1 cellular context compared by ENCODE assay signal in the genomic region with DNA sequence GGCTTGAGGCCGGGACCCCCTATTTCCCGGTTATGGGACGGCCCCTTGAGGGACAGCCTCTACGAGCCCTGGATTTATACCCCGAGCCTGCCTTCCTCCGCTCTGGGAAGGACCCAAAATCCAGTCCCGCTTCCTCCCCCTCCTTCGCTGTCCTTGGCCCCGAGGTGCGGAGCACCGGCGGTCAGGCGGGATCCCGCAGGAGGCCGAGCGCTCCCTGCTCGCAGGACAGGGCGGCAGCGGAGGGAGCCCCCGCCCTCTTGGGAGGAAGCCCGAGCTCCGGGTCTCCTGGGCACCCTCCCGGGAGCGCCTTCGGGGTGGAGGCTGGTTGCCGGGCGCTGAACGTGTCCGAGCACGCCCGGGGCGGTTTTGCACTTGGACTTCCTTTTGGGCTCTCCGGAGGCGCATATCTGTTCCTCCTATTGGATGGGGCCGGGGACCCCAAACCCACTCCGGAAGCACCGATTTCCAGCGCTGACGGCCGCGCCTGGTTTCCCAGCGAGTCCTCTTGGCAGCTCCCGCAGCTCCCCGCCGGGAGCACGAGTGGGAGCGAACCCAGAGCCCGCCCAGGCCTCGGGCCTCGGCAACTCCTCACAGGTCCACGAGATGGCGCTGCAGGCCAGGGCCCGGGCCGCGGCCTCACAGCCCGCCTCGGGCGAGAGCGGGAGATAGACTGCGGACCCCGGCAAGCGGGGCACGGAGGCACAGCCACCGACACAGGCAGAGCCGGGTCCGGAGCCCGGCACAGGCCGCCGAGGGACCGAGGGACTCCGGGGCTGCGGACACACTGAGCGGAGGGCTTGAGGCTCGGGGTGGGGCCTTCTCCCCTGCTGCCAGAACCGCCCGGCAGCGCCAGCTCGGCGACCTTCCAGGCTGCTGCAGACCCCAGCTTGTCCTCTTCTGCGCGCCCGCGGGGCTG.
TF ChIP-seq lines count a peak whose summit lies in the region.

No MANE protein-coding gene starts in this region.

TF ChIP-seq in GM12878, 131 proteins besides CTCF, POLR2A, EP300 and RAD21 (continued from another document and continues in another):
- TF ChIP-seq, protein P1, sequence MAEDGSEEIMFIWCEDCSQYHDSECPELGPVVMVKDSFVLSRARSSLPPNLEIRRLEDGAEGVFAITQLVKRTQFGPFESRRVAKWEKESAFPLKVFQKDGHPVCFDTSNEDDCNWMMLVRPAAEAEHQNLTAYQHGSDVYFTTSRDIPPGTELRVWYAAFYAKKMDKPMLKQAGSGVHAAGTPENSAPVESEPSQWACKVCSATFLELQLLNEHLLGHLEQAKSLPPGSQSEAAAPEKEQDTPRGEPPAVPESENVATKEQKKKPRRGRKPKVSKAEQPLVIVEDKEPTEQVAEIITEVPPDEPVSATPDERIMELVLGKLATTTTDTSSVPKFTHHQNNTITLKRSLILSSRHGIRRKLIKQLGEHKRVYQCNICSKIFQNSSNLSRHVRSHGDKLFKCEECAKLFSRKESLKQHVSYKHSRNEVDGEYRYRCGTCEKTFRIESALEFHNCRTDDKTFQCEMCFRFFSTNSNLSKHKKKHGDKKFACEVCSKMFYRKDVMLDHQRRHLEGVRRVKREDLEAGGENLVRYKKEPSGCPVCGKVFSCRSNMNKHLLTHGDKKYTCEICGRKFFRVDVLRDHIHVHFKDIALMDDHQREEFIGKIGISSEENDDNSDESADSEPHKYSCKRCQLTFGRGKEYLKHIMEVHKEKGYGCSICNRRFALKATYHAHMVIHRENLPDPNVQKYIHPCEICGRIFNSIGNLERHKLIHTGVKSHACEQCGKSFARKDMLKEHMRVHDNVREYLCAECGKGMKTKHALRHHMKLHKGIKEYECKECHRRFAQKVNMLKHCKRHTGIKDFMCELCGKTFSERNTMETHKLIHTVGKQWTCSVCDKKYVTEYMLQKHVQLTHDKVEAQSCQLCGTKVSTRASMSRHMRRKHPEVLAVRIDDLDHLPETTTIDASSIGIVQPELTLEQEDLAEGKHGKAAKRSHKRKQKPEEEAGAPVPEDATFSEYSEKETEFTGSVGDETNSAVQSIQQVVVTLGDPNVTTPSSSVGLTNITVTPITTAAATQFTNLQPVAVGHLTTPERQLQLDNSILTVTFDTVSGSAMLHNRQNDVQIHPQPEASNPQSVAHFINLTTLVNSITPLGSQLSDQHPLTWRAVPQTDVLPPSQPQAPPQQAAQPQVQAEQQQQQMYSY (CRISPR knock-in tag; IDR thresholded peaks at IDR 0.05) = no peak
- TF ChIP-seq, protein P2, sequence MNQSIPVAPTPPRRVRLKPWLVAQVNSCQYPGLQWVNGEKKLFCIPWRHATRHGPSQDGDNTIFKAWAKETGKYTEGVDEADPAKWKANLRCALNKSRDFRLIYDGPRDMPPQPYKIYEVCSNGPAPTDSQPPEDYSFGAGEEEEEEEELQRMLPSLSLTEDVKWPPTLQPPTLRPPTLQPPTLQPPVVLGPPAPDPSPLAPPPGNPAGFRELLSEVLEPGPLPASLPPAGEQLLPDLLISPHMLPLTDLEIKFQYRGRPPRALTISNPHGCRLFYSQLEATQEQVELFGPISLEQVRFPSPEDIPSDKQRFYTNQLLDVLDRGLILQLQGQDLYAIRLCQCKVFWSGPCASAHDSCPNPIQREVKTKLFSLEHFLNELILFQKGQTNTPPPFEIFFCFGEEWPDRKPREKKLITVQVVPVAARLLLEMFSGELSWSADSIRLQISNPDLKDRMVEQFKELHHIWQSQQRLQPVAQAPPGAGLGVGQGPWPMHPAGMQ (IDR thresholded peaks at IDR 0.05; ENCODE audit: borderline replicate concordance) = no peak
- TF ChIP-seq MYC (IDR thresholded peaks at IDR 0.05; ENCODE audit: insufficient read depth, insufficient read length, insufficient replicate concordance, low read length, severe bottlenecking) = no peak
- no peak for TF ChIP-seq POLR2AphosphoS2 (IDR thresholded peaks at IDR 0.05; ENCODE audit: low read depth, low read length)
- no peak for TF ChIP-seq MTA3 (IDR thresholded peaks at IDR 0.05; ENCODE audit: borderline replicate concordance, low read length)
- TF ChIP-seq SMAD1 (IDR thresholded peaks at IDR 0.05; ENCODE audit: low read depth, partially characterized antibody) = no peak
- peak in 1 of 2 experiments; percentile 51; a peak in 2 of 4 replicates for TF ChIP-seq BHLHE40 (IDR thresholded peaks at IDR 0.05; ENCODE audit: borderline replicate concordance in 1 of 2, low read depth in 2 of 2, low read length in 1 of 2)
- no peak for TF ChIP-seq KLF5 (IDR thresholded peaks at IDR 0.05; ENCODE audit: partially characterized antibody)
- TF ChIP-seq ETV6 (conservative IDR thresholded peaks at IDR 0.05 in 1 of 2, IDR thresholded peaks at IDR 0.05 in 1 of 2; ENCODE audit: borderline replicate concordance in 1 of 2, low read depth in 1 of 2) = peak in 1 of 2 experiments; percentile 92; a peak in 2 of 4 replicates
- no peak for TF ChIP-seq HDAC2 (IDR thresholded peaks at IDR 0.05)
- 0 out of 3 replicates have a peak, but pooled peaks have one; percentile 29 for TF ChIP-seq POU2F2 (IDR thresholded peaks at IDR 0.05; ENCODE audit: borderline replicate concordance, low read depth, low read length)
- TF ChIP-seq STAT3 (IDR thresholded peaks at IDR 0.05; ENCODE audit: low read depth, low read length) = no peak
- TF ChIP-seq, protein P3, sequence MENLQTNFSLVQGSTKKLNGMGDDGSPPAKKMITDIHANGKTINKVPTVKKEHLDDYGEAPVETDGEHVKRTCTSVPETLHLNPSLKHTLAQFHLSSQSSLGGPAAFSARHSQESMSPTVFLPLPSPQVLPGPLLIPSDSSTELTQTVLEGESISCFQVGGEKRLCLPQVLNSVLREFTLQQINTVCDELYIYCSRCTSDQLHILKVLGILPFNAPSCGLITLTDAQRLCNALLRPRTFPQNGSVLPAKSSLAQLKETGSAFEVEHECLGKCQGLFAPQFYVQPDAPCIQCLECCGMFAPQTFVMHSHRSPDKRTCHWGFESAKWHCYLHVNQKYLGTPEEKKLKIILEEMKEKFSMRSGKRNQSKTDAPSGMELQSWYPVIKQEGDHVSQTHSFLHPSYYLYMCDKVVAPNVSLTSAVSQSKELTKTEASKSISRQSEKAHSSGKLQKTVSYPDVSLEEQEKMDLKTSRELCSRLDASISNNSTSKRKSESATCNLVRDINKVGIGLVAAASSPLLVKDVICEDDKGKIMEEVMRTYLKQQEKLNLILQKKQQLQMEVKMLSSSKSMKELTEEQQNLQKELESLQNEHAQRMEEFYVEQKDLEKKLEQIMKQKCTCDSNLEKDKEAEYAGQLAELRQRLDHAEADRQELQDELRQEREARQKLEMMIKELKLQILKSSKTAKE (IDR thresholded peaks at IDR 0.05; ENCODE audit: low read depth, poor library complexity, severe bottlenecking) = no peak
- TF ChIP-seq WRNIP1 (IDR thresholded peaks at IDR 0.05; ENCODE audit: borderline replicate concordance, low read depth, low read length) = no peak
- TF ChIP-seq CREB1 (IDR thresholded peaks at IDR 0.05; ENCODE audit: low read depth) = no peak
- TF ChIP-seq JUNB (IDR thresholded peaks at IDR 0.05) = no peak
- TF ChIP-seq, protein P4, sequence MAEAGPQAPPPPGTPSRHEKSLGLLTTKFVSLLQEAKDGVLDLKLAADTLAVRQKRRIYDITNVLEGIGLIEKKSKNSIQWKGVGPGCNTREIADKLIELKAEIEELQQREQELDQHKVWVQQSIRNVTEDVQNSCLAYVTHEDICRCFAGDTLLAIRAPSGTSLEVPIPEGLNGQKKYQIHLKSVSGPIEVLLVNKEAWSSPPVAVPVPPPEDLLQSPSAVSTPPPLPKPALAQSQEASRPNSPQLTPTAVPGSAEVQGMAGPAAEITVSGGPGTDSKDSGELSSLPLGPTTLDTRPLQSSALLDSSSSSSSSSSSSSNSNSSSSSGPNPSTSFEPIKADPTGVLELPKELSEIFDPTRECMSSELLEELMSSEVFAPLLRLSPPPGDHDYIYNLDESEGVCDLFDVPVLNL (IDR thresholded peaks at IDR 0.05; ENCODE audit: low read depth, low read length) = no peak
- TF ChIP-seq SMC3 (IDR thresholded peaks at IDR 0.05; ENCODE audit: borderline replicate concordance, low read length) = peak; percentile 71
- TF ChIP-seq MEF2A (IDR thresholded peaks at IDR 0.05; ENCODE audit: insufficient read depth, low read depth, low read length) = no peak
- TF ChIP-seq RUNX3 (IDR thresholded peaks at IDR 0.05; ENCODE audit: low read length) = no peak
- no peak for TF ChIP-seq JUND (IDR thresholded peaks at IDR 0.05; ENCODE audit: low read depth, low read length)
- TF ChIP-seq SREBF2 (IDR thresholded peaks at IDR 0.05; ENCODE audit: low read length) = no peak
- peak; percentile 70 for TF ChIP-seq NFXL1 (IDR thresholded peaks at IDR 0.05; ENCODE audit: borderline replicate concordance)
- TF ChIP-seq, protein P5, sequence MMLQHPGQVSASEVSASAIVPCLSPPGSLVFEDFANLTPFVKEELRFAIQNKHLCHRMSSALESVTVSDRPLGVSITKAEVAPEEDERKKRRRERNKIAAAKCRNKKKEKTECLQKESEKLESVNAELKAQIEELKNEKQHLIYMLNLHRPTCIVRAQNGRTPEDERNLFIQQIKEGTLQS (IDR thresholded peaks at IDR 0.05; ENCODE audit: borderline replicate concordance, extremely low read depth, low read depth, low read length) = no peak
- TF ChIP-seq, protein P6, sequence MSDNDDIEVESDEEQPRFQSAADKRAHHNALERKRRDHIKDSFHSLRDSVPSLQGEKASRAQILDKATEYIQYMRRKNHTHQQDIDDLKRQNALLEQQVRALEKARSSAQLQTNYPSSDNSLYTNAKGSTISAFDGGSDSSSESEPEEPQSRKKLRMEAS (IDR thresholded peaks at IDR 0.05; ENCODE audit: low read depth, low read length) = 0 out of 2 replicates have a peak, but pooled peaks have one; percentile 17
- TF ChIP-seq, protein P7, sequence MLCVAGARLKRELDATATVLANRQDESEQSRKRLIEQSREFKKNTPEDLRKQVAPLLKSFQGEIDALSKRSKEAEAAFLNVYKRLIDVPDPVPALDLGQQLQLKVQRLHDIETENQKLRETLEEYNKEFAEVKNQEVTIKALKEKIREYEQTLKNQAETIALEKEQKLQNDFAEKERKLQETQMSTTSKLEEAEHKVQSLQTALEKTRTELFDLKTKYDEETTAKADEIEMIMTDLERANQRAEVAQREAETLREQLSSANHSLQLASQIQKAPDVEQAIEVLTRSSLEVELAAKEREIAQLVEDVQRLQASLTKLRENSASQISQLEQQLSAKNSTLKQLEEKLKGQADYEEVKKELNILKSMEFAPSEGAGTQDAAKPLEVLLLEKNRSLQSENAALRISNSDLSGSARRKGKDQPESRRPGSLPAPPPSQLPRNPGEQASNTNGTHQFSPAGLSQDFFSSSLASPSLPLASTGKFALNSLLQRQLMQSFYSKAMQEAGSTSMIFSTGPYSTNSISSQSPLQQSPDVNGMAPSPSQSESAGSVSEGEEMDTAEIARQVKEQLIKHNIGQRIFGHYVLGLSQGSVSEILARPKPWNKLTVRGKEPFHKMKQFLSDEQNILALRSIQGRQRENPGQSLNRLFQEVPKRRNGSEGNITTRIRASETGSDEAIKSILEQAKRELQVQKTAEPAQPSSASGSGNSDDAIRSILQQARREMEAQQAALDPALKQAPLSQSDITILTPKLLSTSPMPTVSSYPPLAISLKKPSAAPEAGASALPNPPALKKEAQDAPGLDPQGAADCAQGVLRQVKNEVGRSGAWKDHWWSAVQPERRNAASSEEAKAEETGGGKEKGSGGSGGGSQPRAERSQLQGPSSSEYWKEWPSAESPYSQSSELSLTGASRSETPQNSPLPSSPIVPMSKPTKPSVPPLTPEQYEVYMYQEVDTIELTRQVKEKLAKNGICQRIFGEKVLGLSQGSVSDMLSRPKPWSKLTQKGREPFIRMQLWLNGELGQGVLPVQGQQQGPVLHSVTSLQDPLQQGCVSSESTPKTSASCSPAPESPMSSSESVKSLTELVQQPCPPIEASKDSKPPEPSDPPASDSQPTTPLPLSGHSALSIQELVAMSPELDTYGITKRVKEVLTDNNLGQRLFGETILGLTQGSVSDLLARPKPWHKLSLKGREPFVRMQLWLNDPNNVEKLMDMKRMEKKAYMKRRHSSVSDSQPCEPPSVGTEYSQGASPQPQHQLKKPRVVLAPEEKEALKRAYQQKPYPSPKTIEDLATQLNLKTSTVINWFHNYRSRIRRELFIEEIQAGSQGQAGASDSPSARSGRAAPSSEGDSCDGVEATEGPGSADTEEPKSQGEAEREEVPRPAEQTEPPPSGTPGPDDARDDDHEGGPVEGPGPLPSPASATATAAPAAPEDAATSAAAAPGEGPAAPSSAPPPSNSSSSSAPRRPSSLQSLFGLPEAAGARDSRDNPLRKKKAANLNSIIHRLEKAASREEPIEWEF (IDR thresholded peaks at IDR 0.05; ENCODE audit: insufficient replicate concordance, low read depth, low read length) = no peak
- TF ChIP-seq, protein P8, sequence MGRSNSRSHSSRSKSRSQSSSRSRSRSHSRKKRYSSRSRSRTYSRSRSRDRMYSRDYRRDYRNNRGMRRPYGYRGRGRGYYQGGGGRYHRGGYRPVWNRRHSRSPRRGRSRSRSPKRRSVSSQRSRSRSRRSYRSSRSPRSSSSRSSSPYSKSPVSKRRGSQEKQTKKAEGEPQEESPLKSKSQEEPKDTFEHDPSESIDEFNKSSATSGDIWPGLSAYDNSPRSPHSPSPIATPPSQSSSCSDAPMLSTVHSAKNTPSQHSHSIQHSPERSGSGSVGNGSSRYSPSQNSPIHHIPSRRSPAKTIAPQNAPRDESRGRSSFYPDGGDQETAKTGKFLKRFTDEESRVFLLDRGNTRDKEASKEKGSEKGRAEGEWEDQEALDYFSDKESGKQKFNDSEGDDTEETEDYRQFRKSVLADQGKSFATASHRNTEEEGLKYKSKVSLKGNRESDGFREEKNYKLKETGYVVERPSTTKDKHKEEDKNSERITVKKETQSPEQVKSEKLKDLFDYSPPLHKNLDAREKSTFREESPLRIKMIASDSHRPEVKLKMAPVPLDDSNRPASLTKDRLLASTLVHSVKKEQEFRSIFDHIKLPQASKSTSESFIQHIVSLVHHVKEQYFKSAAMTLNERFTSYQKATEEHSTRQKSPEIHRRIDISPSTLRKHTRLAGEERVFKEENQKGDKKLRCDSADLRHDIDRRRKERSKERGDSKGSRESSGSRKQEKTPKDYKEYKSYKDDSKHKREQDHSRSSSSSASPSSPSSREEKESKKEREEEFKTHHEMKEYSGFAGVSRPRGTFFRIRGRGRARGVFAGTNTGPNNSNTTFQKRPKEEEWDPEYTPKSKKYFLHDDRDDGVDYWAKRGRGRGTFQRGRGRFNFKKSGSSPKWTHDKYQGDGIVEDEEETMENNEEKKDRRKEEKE (IDR thresholded peaks at IDR 0.05) = no peak
- TF ChIP-seq GABPA (IDR thresholded peaks at IDR 0.05; ENCODE audit: low read depth) = no peak
- TF ChIP-seq TARDBP (IDR thresholded peaks at IDR 0.05; ENCODE audit: borderline replicate concordance) = peak; percentile 57; the same call in 1 of the 2 replicates
- TF ChIP-seq, protein P9, sequence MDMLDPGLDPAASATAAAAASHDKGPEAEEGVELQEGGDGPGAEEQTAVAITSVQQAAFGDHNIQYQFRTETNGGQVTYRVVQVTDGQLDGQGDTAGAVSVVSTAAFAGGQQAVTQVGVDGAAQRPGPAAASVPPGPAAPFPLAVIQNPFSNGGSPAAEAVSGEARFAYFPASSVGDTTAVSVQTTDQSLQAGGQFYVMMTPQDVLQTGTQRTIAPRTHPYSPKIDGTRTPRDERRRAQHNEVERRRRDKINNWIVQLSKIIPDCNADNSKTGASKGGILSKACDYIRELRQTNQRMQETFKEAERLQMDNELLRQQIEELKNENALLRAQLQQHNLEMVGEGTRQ (IDR thresholded peaks at IDR 0.05; ENCODE audit: borderline replicate concordance, low read depth, low read length) = no peak
- TF ChIP-seq, protein P10, sequence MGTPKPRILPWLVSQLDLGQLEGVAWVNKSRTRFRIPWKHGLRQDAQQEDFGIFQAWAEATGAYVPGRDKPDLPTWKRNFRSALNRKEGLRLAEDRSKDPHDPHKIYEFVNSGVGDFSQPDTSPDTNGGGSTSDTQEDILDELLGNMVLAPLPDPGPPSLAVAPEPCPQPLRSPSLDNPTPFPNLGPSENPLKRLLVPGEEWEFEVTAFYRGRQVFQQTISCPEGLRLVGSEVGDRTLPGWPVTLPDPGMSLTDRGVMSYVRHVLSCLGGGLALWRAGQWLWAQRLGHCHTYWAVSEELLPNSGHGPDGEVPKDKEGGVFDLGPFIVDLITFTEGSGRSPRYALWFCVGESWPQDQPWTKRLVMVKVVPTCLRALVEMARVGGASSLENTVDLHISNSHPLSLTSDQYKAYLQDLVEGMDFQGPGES (IDR thresholded peaks at IDR 0.05) = no peak
- no peak for TF ChIP-seq SRF (IDR thresholded peaks at IDR 0.05; ENCODE audit: low read depth in 2 of 2, low read length in 2 of 2)
- TF ChIP-seq TAF1 (IDR thresholded peaks at IDR 0.05; ENCODE audit: borderline replicate concordance, low read depth, low read length) = no peak
